ENCODE assay signal across 9 cellular contexts in the genomic region with DNA sequence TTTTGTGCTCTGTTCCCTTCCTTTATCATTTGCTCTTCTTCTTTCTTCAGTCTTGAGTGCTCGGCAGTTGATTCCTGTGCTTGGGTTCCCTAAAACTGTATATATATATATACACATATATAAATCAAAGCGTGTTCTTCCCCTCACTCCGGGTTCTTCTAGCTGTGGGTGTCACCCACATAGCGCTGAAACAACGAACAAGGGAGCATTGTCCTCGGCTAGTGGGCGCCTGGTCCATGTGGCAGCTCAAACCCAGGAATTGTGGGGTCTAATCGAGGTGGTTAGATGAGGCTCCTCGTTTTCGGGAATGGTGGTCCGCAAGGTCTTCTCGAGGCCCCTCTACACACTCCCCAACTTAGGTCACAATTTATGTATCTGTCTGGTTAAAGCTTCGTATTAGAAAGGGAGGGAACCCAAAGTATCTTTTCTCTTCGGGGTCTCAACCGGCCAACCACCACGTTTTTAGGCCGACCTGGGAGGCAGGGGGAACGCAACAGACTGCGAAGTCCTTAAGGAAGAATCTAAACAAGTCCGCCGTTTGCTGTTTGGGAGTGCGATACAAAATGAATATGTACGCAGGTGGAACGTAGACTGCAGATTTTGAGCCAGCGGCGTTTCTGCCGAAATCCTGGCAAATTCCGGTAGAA. TPM values are rescaled to one million over a fixed set of nuclear protein-coding genes. Genes with fewer than 3 reads are reported as not detected.
A peak's percentile ranks its signal among the peaks of the same experiment; 100 is the strongest.
DNase-seq lines count a peak whose midpoint lies in the region; ATAC-seq and TF ChIP-seq lines count a peak whose summit lies in the region.
"Had no signal": no experiment of that assay in that cellular context is flagged by ENCODE, and none has a peak within 500 bp of the region (broad histone marks: within the 10 kb centered on the region; RNA-seq: fewer than 3 reads in every experiment).

No MANE protein-coding gene starts in this region.

- DNase-seq in NCI-H2227 treated with DMSO at 0.1 percent for 48 hours (lab: John Stamatoyannopoulos, UW): peak; percentile 51
- DNase-seq in dorsolateral prefrontal cortex: peak in 8 of 10 donors; percentile 26 to 63 (median 52)
- DNase-seq in GM13977 (ENCODE audit: low spot score): no peak
- no peak for DNase-seq in GF-D8 (lab: John Stamatoyannopoulos, UW)

- peak overlapping the region; percentile 93 for H3K9ac ChIP-seq in muscle layer of colon (ENCODE audit: low read length)

- in situ Hi-C loops in GM13977 (cut with MboI; ENCODE audit: low pct_unique_long_range_greater_than_20kb, low sequenced_read_pairs, unreplicated experiment): no loop called here

- intact Hi-C loops in dorsolateral prefrontal cortex (cut with DNase I): loop anchor here (5.0 kb wide), 3 partner anchors 74 to 111 kb away; a partner anchor contains a TSS

- H3K36me3 ChIP-seq in muscle layer of colon (ENCODE audit: insufficient read depth, low read length): no peaks in the 10 kb centered on the region

- H3K27me3 ChIP-seq in dorsolateral prefrontal cortex (no peaks in the 10 kb centered on the region), muscle layer of colon (ENCODE audit: control insufficient read depth in 1 of 2, insufficient read depth in 2 of 2, low read length in 2 of 2) (no peaks in the 10 kb centered on the region)

- no peak for TF ChIP-seq CTCF in dorsolateral prefrontal cortex (IDR thresholded peaks at IDR 0.05 in 54 of 56, conservative IDR thresholded peaks at IDR 0.05 in 2 of 56; ENCODE audit: low read depth in 1 of 56, partially characterized antibody in 56 of 56)
- TF ChIP-seq CTCF in GM13977 (IDR thresholded peaks at IDR 0.05; ENCODE audit: extremely low read depth, insufficient read depth, missing control alignments): no peak

- ATAC-seq in GM19023 (IDR thresholded peaks at IDR 0.05; ENCODE audit: unreplicated experiment) (peak; percentile 24), GM21381 (IDR thresholded peaks at IDR 0.05; ENCODE audit: unreplicated experiment) (no peak), HG03442 (IDR thresholded peaks at IDR 0.05; ENCODE audit: unreplicated experiment) (no peak)

- peaks cover 12% of the 10 kb centered on the region for H3K4me1 ChIP-seq in muscle layer of colon (ENCODE audit: insufficient read depth, low read length)

- no peaks in the 10 kb centered on the region for H3K9me3 ChIP-seq in muscle layer of colon (ENCODE audit: low read length)

- H3K4me3 ChIP-seq in dorsolateral prefrontal cortex (peak overlapping the region; percentile 67 to 100 (median 92)), muscle layer of colon (ENCODE audit: low read depth in 1 of 2, low read length in 2 of 2) (peak overlapping the region; percentile 78 to 93)

- H3K27ac ChIP-seq in dorsolateral prefrontal cortex (peak overlapping the region; percentile 89 to 100 (median 97)), muscle layer of colon (ENCODE audit: low read depth, low read length) (peak overlapping the region; percentile 83)

RNA-seq across cellular contexts. Expression of a gene that starts 0.5 kb away (rescaled TPM):
- 100 to 1,000 TPM; 139 to 247 (median 184) TPM for total RNA-seq in dorsolateral prefrontal cortex

RNA-seq across cellular contexts. Expression of a gene that starts 3.9 kb away (rescaled TPM):
- total RNA-seq in dorsolateral prefrontal cortex: 10 to 100 TPM in 2 of 120 experiments, 1 to 10 TPM in 118; 2.8 to 11.0 (median 6.1) TPM

RNA-seq across cellular contexts. Expression of a gene that starts 54.0 kb away (rescaled TPM):
- total RNA-seq in dorsolateral prefrontal cortex: 1 to 10 TPM in 63 of 120 experiments, under 1 TPM in 21, not detected in 36; 0.55 to 7.3 (median 1.5) TPM
- total RNA-seq: subcutaneous adipose tissue had no signal

RNA-seq across cellular contexts. Expression of a gene that starts 55.1 kb away (rescaled TPM):
- total RNA-seq in dorsolateral prefrontal cortex: 10 to 100 TPM in 119 of 120 experiments, 1 to 10 TPM in 1; 6.1 to 57.2 (median 31.0) TPM
- total RNA-seq: subcutaneous adipose tissue had no signal

Comparison
In these comparisons a context has a peak if more than half of its experiments do, and no peak if none do; other contexts are left out.
1. DNase-seq: peak in NCI-H2227 treated with DMSO at 0.1 percent for 48 hours (single experiment) and dorsolateral prefrontal cortex (8 of 10); none in GM13977 (single experiment) and GF-D8 (single experiment).